8 cellular contexts compared by ENCODE assay signal in genomic region chr4:139167774-139168444, GRCh38. TPM values are rescaled to one million over a fixed set of nuclear protein-coding genes. Genes with fewer than 3 reads are reported as not detected.
A peak's percentile ranks its signal among the peaks of the same experiment; 100 is the strongest.
DNase-seq lines count a peak whose midpoint lies in the region; ATAC-seq, FAIRE-seq and TF ChIP-seq lines count a peak whose summit lies in the region.

No MANE protein-coding gene starts in this region.

- no TSS peak for BruUV-seq in GM12878 (replicated peaks; lab: Mats Ljungman, UMichigan)

- no peaks in the 10 kb centered on the region for H3K36me3 ChIP-seq in GM12878 (ENCODE audit: control insufficient read depth in 2 of 2, insufficient read depth in 2 of 2, low read length in 1 of 2)
- H3K36me3 ChIP-seq in colonic mucosa = no peaks in the 10 kb centered on the region

- H3K79me2 ChIP-seq in GM12878 (ENCODE audit: control insufficient read depth, insufficient read depth, low read length) = no peaks in the 10 kb centered on the region

- WGBS in GM12878 (ENCODE audit: insufficient coverage, insufficient replicate concordance, low lambda C conversion rate, missing lambda C conversion rate) = 48% methylated on average over 5 of the region's 5 CpGs

- CTCF ChIA-PET in GM12878 (lab: Yijun Ruan, JAX) = interaction anchor here (0.7 to 3.4 kb wide), 16 partner anchors 8 to 230 kb away, joined by 3 to 14 read pairs (median 4); no protein-coding TSS in a partner anchor

- no peak for TF ChIP-seq EP300 in GM12878 (IDR thresholded peaks at IDR 0.05; ENCODE audit: borderline replicate concordance in 1 of 2, control insufficient read depth in 1 of 2, low read depth in 2 of 2, low read length in 2 of 2)

- no peak overlapping the region for H3K27ac ChIP-seq in GM12878 (ENCODE audit: control insufficient read depth, insufficient read depth)
- no peak overlapping the region for H3K27ac ChIP-seq in colonic mucosa

- TF ChIP-seq POLR2A in GM12878 (IDR thresholded peaks at IDR 0.05; ENCODE audit: low read depth, low read length) = no peak

- TF ChIP-seq RAD21 in GM12878 (IDR thresholded peaks at IDR 0.05; ENCODE audit: insufficient read depth, low read depth, low read length) = peak; percentile 64

- no peaks in the 10 kb centered on the region for H3K4me1 ChIP-seq in GM12878 (ENCODE audit: control insufficient read depth, insufficient read depth, low read length)
- no peaks in the 10 kb centered on the region for H3K4me1 ChIP-seq in colonic mucosa

- RAD21 ChIA-PET in GM12878 (lab: Charles Lee; ENCODE audit: unreplicated experiment) = interaction anchor here (0.8 to 1.9 kb wide), 3 partner anchors 9 to 137 kb away, joined by 4 to 9 read pairs (median 5); partner anchors contain the start of gene ELF2

- H3K9me3 ChIP-seq in GM12878 (replicated peaks; ENCODE audit: control insufficient read depth, insufficient read depth, low read length) = no peaks in the 10 kb centered on the region
- no peaks in the 10 kb centered on the region for H3K9me3 ChIP-seq in colonic mucosa

- TF ChIP-seq CTCF in GM12878 (IDR thresholded peaks at IDR 0.05 in 2 of 3, conservative IDR thresholded peaks at IDR 0.05 in 1 of 3; ENCODE audit: control insufficient read depth in 2 of 3, extremely low read depth in 1 of 3, insufficient read depth in 1 of 3, low read depth in 3 of 3, low read length in 3 of 3) (peak; percentile 31 to 42 (median 39); a peak in 4 of 6 replicates), colonic mucosa (IDR thresholded peaks at IDR 0.05) (no peak)

- no peak for FAIRE-seq in GM12878 (lab: Jason Lieb, UNC)

- DNase-seq in GF-D8 (lab: John Stamatoyannopoulos, UW) (peak; percentile 66), Kasumi-1 (lab: John Stamatoyannopoulos, UW) (peak; percentile 80 to 84), GM12878 (ENCODE audit: low read depth, low spot score) (no peak), left kidney (ENCODE audit: low read depth, low spot score) (peak; percentile 31), colonic mucosa (no peak), midbrain (lab: John Stamatoyannopoulos, UW) (no peak), NCI-H82 treated with DMSO at 0.1 percent for 48 hours (lab: John Stamatoyannopoulos, UW; ENCODE audit: unreplicated experiment) (no peak)

- no peak overlapping the region for H2AFZ ChIP-seq in GM12878 (ENCODE audit: control insufficient read depth, low read depth, low read length)

- ATAC-seq in GM12878 (peak; percentile 69), HG03039 (IDR thresholded peaks at IDR 0.05; ENCODE audit: unreplicated experiment) (no peak)

- in situ Hi-C loops in GM12878 (cut with MboI) = no loop called here

- H3K9ac ChIP-seq in GM12878 (ENCODE audit: control insufficient read depth, insufficient read depth, low read length) = no peak overlapping the region
- H3K9ac ChIP-seq in colonic mucosa (ENCODE audit: low read depth in 2 of 2, low read length in 2 of 2) = peak overlapping the region in 1 of 2 donors; percentile 9

- SMC1A ChIA-PET in GM12878 (lab: Charles Lee; ENCODE audit: uncharacterized antibody, unreplicated experiment) = interaction anchor here (0.7 to 3.0 kb wide), 8 partner anchors 14 to 219 kb away, joined by 3 to 17 read pairs (median 4); no protein-coding TSS in a partner anchor

- intact Hi-C loops in GM12878 (cut with micrococcal nuclease; ENCODE audit: unreplicated experiment) (loop anchor here (1.0 kb wide), 1 partner anchor 69 kb away; no protein-coding TSS in a partner anchor), colonic mucosa (cut with DNase I) (no loop called here)

- H3K4me3 ChIP-seq in GM12878 (no peak overlapping the region), colonic mucosa (no peak overlapping the region)

- no peaks in the 10 kb centered on the region for H4K20me1 ChIP-seq in GM12878 (ENCODE audit: control insufficient read depth, insufficient read depth)

- POLR2A ChIA-PET in GM12878 (lab: Charles Lee) = interaction anchor here (0.9 kb wide), 1 partner anchor 11 kb away, joined by 3 read pairs; no protein-coding TSS in a partner anchor

- no peaks in the 10 kb centered on the region for H3K27me3 ChIP-seq in GM12878 (replicated peaks in 1 of 2; ENCODE audit: control insufficient read depth in 2 of 2, insufficient read depth in 2 of 2, low read length in 1 of 2)
- no peaks in the 10 kb centered on the region for H3K27me3 ChIP-seq in colonic mucosa

- H3K4me2 ChIP-seq in GM12878 (ENCODE audit: control insufficient read depth, insufficient read depth) = no peak overlapping the region

TF ChIP-seq in GM12878, 131 proteins besides CTCF, POLR2A, EP300 and RAD21:
- TF ChIP-seq SMC3 (IDR thresholded peaks at IDR 0.05; ENCODE audit: borderline replicate concordance, low read length) (peak; percentile 17; the same call in 1 of the 2 replicates), TCF7 (IDR thresholded peaks at IDR 0.05; ENCODE audit: borderline replicate concordance) (no peak), TBL1XR1 (IDR thresholded peaks at IDR 0.05; ENCODE audit: low read depth, low read length) (no peak), MTA2 (IDR thresholded peaks at IDR 0.05; ENCODE audit: low read depth) (no peak)

RNA-seq across cellular contexts. Expression of gene ELF2, which starts 9.1 kb away (rescaled TPM):
- 109 and 114 TPM in 2 replicates for total RNA-seq in GM12878 (2013; cell fraction: nucleolus; rRNA removed)
- total RNA-seq in GM12878 (2014; rRNA removed) (26.1 and 27.6 TPM in 2 replicates), GM12878 (2014; rRNA removed; fragmentation: Illumina TruSeq; extraction: Trizol) (30.1 and 31.4 TPM in 2 replicates), GM12878 (2021) (24.9 and 25.0 TPM in 2 replicates), colonic mucosa (10 to 100 TPM; 30.0 to 40.0 TPM)
- polyA plus RNA-seq in GM12878 (2011; ENCODE audit: low read depth) = 16.3 TPM
- polyA plus RNA-seq in GM12878 (2011; rRNA removed) (26.7 and 32.3 TPM in 2 replicates), GM12878 (2014; fragmentation: Illumina TruSeq; extraction: Trizol) (22.3 and 25.4 TPM in 2 replicates), GM12878 (2014; fragmentation: Nextera tagmentation; extraction: Ambion mirVana) (10 to 100 TPM; 10.5 to 15.6 TPM), GM12878 (2014; rRNA removed) (13.1 and 16.1 TPM in 2 replicates), GM12878 (2016; fragmentation: Nextera tagmentation; extraction: Ambion mirVana) (10 to 100 TPM; 16.9 to 18.7 TPM)
- polyA plus RNA-seq in GM12878 (2011; cell fraction: cytosol; rRNA removed) = 14.6 and 15.6 TPM in 2 replicates
- 19.3 and 22.2 TPM in 2 replicates for polyA plus RNA-seq in GM12878 (2011; cell fraction: nucleus; rRNA removed)
- polyA plus RNA-seq in GM12878 (2012) = 17.5 and 18.6 TPM in 2 replicates
- polyA minus RNA-seq in GM12878 (2011; rRNA and poly(A)+ RNA removed) = 40.2 and 48.5 TPM in 2 replicates
- 13.6 and 16.2 TPM in 2 replicates for polyA minus RNA-seq in GM12878 (2011; cell fraction: cytosol; rRNA and poly(A)+ RNA removed)
- polyA minus RNA-seq in GM12878 (2011; cell fraction: nucleus; rRNA and poly(A)+ RNA removed) = 26.4 and 40.0 TPM in 2 replicates

Comparison
In these comparisons a context has a peak if more than half of its experiments do, and no peak if none do; other contexts are left out.
1. DNase-seq: peak in GF-D8 (single experiment), Kasumi-1 (2 of 2) and left kidney (single experiment); none in GM12878 (single experiment), colonic mucosa (single experiment), midbrain (single experiment) and NCI-H82 treated with DMSO at 0.1 percent for 48 hours (single experiment).